ENCODE assay signal across 1 cellular context in genomic region chr6:3427740-3428085, GRCh38.
TF ChIP-seq lines count a peak whose summit lies in the region.

No MANE protein-coding gene starts in this region.

TF ChIP-seq in WTC11, 78 proteins besides CTCF, POLR2A, EP300 and RAD21 (continued from another document):
- TF ChIP-seq AFF4 (CRISPR knock-in tag; IDR thresholded peaks at IDR 0.05; ENCODE audit: borderline replicate concordance): no peak
